10 cellular contexts compared by ENCODE assay signal in the genomic region with DNA sequence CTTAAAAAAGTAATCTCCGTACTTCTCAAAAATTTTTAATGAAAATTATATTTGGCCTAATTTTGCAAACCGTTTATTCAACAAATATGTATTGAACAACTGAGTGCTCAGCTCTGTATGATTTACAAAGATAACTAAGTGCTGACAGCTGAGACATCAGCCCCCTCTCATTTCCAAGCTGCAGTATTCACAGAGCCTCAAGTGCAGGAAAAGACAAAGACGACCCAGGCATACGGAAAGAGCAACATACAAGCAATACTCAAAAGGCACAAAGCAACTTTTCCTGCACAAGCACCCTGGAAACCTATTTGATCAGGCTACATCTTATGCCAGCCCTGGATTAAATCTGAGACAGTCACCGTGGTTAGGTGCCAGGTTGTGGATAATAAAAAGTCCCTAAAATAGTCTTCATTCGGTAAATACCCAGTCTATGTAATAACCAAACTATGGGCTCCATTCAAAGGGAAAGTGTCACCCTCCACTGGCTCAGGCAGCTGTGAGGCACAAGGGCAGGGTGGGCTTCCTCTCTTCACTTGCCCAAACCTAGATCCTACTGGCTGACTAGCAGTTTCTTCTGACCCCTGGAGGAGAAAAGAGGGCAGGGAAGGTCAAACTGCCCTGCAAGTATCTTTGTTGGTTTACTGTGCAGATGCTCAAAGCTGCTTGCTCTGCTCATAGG.
DNase-seq lines count a peak whose midpoint lies in the region; ATAC-seq and TF ChIP-seq lines count a peak whose summit lies in the region.
"Had no signal": no experiment of that assay in that cellular context is flagged by ENCODE, and none has a peak within 500 bp of the region (broad histone marks: within the 10 kb centered on the region; RNA-seq: fewer than 3 reads in every experiment).

No MANE protein-coding gene starts in this region.

- H3K27ac Mint-ChIP-seq in WTC11: peak overlapping the region; percentile 50; the same call in 1 of the 2 replicates

- H3K36me3 ChIP-seq in thyroid gland: no peaks in the 10 kb centered on the region

- ATAC-seq in Right ventricle myocardium superior (ENCODE audit: poor library complexity) (peak; percentile 2), left ventricle myocardium superior (no peak), HG02642 (IDR thresholded peaks at IDR 0.05; ENCODE audit: poor library complexity, unreplicated experiment) (peak; percentile 82), WTC11 (peak; percentile 87)

- H3K27ac ChIP-seq in thyroid gland: peak overlapping the region; percentile 55 to 72 (median 59)

- no peak for TF ChIP-seq POLR2A in thyroid gland (IDR thresholded peaks at IDR 0.05)

- POLR2A ChIA-PET in WTC11 (lab: Charles Lee): interaction anchor here (0.6 kb wide), 1 partner anchor 24 kb away, joined by 4 read pairs; no protein-coding TSS in a partner anchor

- TF ChIP-seq CTCF in WTC11 (IDR thresholded peaks at IDR 0.05): no peak
- no peak for TF ChIP-seq CTCF in thyroid gland (IDR thresholded peaks at IDR 0.05)

- no peaks in the 10 kb centered on the region for H3K9me3 Mint-ChIP-seq in WTC11

- H3K27me3 ChIP-seq in thyroid gland: no peaks in the 10 kb centered on the region

- H3K9me3 ChIP-seq in thyroid gland: no peaks in the 10 kb centered on the region

- H3K4me1 Mint-ChIP-seq in WTC11: peaks cover 30% of the 10 kb centered on the region

- intact Hi-C loops in Right ventricle myocardium superior (cut with DNase I): no loop called here
- intact Hi-C loops in left ventricle myocardium superior (cut with micrococcal nuclease): no loop called here
- intact Hi-C loops in thyroid gland (cut with DNase I): no loop called here

- no peak overlapping the region for H3K4me3 Mint-ChIP-seq in WTC11

- H3K36me3 Mint-ChIP-seq in WTC11: no peaks in the 10 kb centered on the region

- CTCF ChIA-PET in WTC11 (lab: Charles Lee): interaction anchor here (1.5 to 2.3 kb wide), 4 partner anchors 16 to 66 kb away, joined by 3 to 6 read pairs (median 5); a partner anchor contains a TSS

- H3K4me3 ChIP-seq in thyroid gland (replicated peaks in 1 of 3): no peak overlapping the region

- H3K27me3 Mint-ChIP-seq in WTC11 (ENCODE audit: low read depth): no peaks in the 10 kb centered on the region

- DNase-seq in Right ventricle myocardium superior (no peak), left ventricle myocardium superior (no peak), WTC11 (ENCODE audit: low spot score) (no peak), thyroid gland (no peak), activated gamma-delta T cell (lab: John Stamatoyannopoulos, UW) (no peak), LoVo (ENCODE audit: low spot score) (no peak)
- no peak for DNase-seq in stimulated activated CD4-positive, alpha-beta T cell treated with anti-CD3 and anti-CD28 coated beads, Interleukin-1b, Interleukin-23, amount 100 ng/mL, for 48 hours
- DNase-seq: stimulated activated CD4-positive, alpha-beta T cell treated with anti-CD3 and anti-CD28 coated beads, Interleukin-2, amount 100 ng/mL, for 24 hours; SW 1271 had no signal

- peaks cover 55 to 63% of the 10 kb centered on the region in 2 donors for H3K4me1 ChIP-seq in thyroid gland

- WGBS in thyroid gland, 2 donors: 42 to 46% methylated on average over 6 of the region's 6 CpGs

TF ChIP-seq in WTC11, 78 proteins besides CTCF, POLR2A, EP300 and RAD21:
- TF ChIP-seq TP53 (CRISPR knock-in tag; IDR thresholded peaks at IDR 0.05): no peak
